Comparison of ENCODE assay signal across 1 cellular context in genomic region chr3:60672337-60672736, GRCh38.
TF ChIP-seq lines count a peak whose summit lies in the region.

No MANE protein-coding gene starts in this region.

TF ChIP-seq in WTC11, 78 proteins besides CTCF, POLR2A, EP300 and RAD21:
- TF ChIP-seq, protein P1, sequence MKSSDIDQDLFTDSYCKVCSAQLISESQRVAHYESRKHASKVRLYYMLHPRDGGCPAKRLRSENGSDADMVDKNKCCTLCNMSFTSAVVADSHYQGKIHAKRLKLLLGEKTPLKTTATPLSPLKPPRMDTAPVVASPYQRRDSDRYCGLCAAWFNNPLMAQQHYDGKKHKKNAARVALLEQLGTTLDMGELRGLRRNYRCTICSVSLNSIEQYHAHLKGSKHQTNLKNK (CRISPR knock-in tag; IDR thresholded peaks at IDR 0.05) = peak; percentile 86; the same call in 1 of the 2 replicates
- peak; percentile 43; the same call in 1 of the 2 replicates for TF ChIP-seq TEAD1 (CRISPR knock-in tag; IDR thresholded peaks at IDR 0.05)
